In the genomic region with DNA sequence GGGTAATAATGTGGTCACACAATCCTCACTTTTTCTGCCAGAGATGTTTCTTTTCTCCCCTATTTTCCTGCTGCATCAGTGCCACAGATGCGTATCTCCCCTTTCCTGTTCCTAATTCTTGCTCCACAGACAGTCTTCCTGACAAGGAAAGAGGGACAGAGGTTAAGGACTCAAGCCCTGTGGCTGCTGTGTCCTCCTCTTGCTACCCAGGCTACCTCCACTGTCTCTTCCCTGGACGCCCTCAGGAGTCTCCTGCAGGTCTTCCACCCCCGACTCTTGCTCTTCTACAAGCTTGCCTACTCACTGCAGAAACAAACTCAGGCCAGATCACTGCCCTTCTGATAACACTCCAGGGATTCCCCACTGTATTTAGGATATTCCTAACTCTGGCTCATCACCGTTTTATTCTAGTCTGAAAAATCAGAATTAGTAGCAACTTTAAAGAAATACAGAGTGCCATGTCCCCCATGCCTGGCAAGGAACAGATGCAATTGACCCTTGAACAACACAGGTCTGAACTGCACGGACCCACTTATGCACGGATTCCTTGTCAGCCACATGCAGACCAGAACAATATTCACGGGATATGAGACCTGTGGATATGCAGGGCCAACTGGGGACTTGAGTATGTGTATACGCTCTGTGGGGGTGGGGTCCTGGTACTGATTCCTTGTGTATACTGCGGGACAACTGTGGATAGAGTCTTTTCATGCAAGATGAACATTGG, we compare ENCODE assay signal across 13 cellular contexts.
DNase-seq lines count a peak whose midpoint lies in the region; ATAC-seq and TF ChIP-seq lines count a peak whose summit lies in the region.
"Had no signal": no experiment of that assay in that cellular context is flagged by ENCODE, and none has a peak within 500 bp of the region (broad histone marks: within the 10 kb centered on the region; RNA-seq: fewer than 3 reads in every experiment).

No MANE protein-coding gene starts in this region.

- H3F3A ChIP-seq in GM23338 (replicated peaks; ENCODE audit: low read depth), result no peaks in the 10 kb centered on the region

- TF ChIP-seq POLR2A in prostate gland (IDR thresholded peaks at IDR 0.05), result no peak

- H3K9me3 Mint-ChIP-seq in GM23338, result no peaks in the 10 kb centered on the region
- no peaks in the 10 kb centered on the region for H3K9me3 Mint-ChIP-seq in immature natural killer cell
- no peaks in the 10 kb centered on the region for H3K9me3 Mint-ChIP-seq in osteocyte (ENCODE audit: unreplicated experiment)
- no peaks in the 10 kb centered on the region for H3K9me3 Mint-ChIP-seq in activated naive CD8-positive, alpha-beta T cell treated with anti-CD3 and anti-CD28 coated beads, Interleukin-2, amount 50 U/mL, for 24 hours

- CTCF ChIA-PET in RWPE1 (lab: Yijun Ruan, JAX), result interaction anchor here (0.6 kb wide), 1 partner anchor 11 kb away, joined by 4 read pairs; no protein-coding TSS in a partner anchor

- H3K4me1 ChIP-seq in GM23338 (ENCODE audit: insufficient read depth) (peaks cover 17% of the 10 kb centered on the region), prostate gland (replicated peaks) (no peaks in the 10 kb centered on the region)

- intact Hi-C loops in prostate gland (cut with DNase I), result no loop called here

- H3K4me3 Mint-ChIP-seq in GM23338, result no peak overlapping the region
- H3K4me3 Mint-ChIP-seq in immature natural killer cell, result no peak overlapping the region
- H3K4me3 Mint-ChIP-seq in osteocyte (ENCODE audit: unreplicated experiment), result no peak overlapping the region
- H3K4me3 Mint-ChIP-seq in activated naive CD8-positive, alpha-beta T cell treated with anti-CD3 and anti-CD28 coated beads, Interleukin-2, amount 50 U/mL, for 24 hours, result no peak overlapping the region

- peaks cover 26% of the 10 kb centered on the region for H3K36me3 Mint-ChIP-seq in GM23338 (ENCODE audit: low read depth)
- H3K36me3 Mint-ChIP-seq in immature natural killer cell, result peaks cover 22 to 47% (median 23%) of the 10 kb centered on the region in 3 donors
- peaks cover 59% of the 10 kb centered on the region for H3K36me3 Mint-ChIP-seq in osteocyte (ENCODE audit: unreplicated experiment)
- peaks cover 26% of the 10 kb centered on the region for H3K36me3 Mint-ChIP-seq in activated naive CD8-positive, alpha-beta T cell treated with anti-CD3 and anti-CD28 coated beads, Interleukin-2, amount 50 U/mL, for 24 hours (ENCODE audit: low read depth)

- no peak overlapping the region for H3K27ac ChIP-seq in GM23338 (ENCODE audit: low read depth)
- H3K27ac ChIP-seq in RWPE1, result peak overlapping the region; percentile 30; the same call in 1 of the 2 replicates
- H3K27ac ChIP-seq in prostate gland, result no peak overlapping the region

- H3K4me3 ChIP-seq in GM23338 (no peak overlapping the region), prostate gland (no peak overlapping the region)

- 94% methylated on average over 9 of the region's 9 CpGs for WGBS in prostate gland

- no peaks in the 10 kb centered on the region for H4K20me1 ChIP-seq in GM23338 (replicated peaks; ENCODE audit: insufficient read depth)

- DNase-seq in GM23338 (ENCODE audit: low spot score) (no peak), RWPE1 (ENCODE audit: low spot score) (no peak), immature natural killer cell (no peak), osteocyte (ENCODE audit: extremely low spot score, unreplicated experiment) (no peak), globus pallidus (ENCODE audit: low spot score) (no peak), prostate gland (ENCODE audit: low spot score) (no peak)
- no peak for DNase-seq in activated naive CD8-positive, alpha-beta T cell treated with anti-CD3 and anti-CD28 coated beads, Interleukin-2, amount 50 U/mL, for 24 hours
- DNase-seq: GOT3; NCI-H345; NCI-H526 treated with DMSO at 0.1 percent for 48 hours; NK-92 treated with Interleukin-12 subunit alpha and Interleukin-12 subunit beta, amount 100 ng/mL, for 24 hours; OCI-M1 had no signal

- peaks cover 20% of the 10 kb centered on the region for H3K4me1 Mint-ChIP-seq in GM23338
- peaks cover 32 to 54% of the 10 kb centered on the region in 2 donors for H3K4me1 Mint-ChIP-seq in immature natural killer cell
- H3K4me1 Mint-ChIP-seq in osteocyte (ENCODE audit: unreplicated experiment), result peaks cover 8% of the 10 kb centered on the region
- no peaks in the 10 kb centered on the region for H3K4me1 Mint-ChIP-seq in activated naive CD8-positive, alpha-beta T cell treated with anti-CD3 and anti-CD28 coated beads, Interleukin-2, amount 50 U/mL, for 24 hours
- H3K4me1 Mint-ChIP-seq: IgD-negative memory B cell had no signal

- H3K9me2 ChIP-seq in GM23338 (ENCODE audit: insufficient read depth), result no peaks in the 10 kb centered on the region

- POLR2A ChIA-PET in RWPE1 (lab: Yijun Ruan, JAX; ENCODE audit: low non-redundant PET), result no interaction called here

- H3K36me3 ChIP-seq in GM23338 (ENCODE audit: insufficient read depth), result 0 out of 2 replicates have a peak, but pooled peaks cover 4% of the 10 kb centered on the region
- H3K36me3 ChIP-seq in prostate gland, result no peaks in the 10 kb centered on the region

- no peak overlapping the region for H3K4me2 ChIP-seq in GM23338

- H2AFZ ChIP-seq in GM23338, result no peak overlapping the region

- TF ChIP-seq CTCF in GM23338 (conservative IDR thresholded peaks at IDR 0.05; ENCODE audit: low read depth in 2 of 2), result no peak
- no peak for TF ChIP-seq CTCF in RWPE1 (conservative IDR thresholded peaks at IDR 0.05; ENCODE audit: low read depth)
- no peak for TF ChIP-seq CTCF in osteocyte (IDR thresholded peaks at IDR 0.05)
- TF ChIP-seq CTCF in prostate gland (IDR thresholded peaks at IDR 0.05), result no peak

- H3K27ac Mint-ChIP-seq in GM23338 (peak overlapping the region; percentile 21), immature natural killer cell (peak overlapping the region in 4 of 6 donors; percentile 13 to 36 (median 15)), osteocyte (ENCODE audit: unreplicated experiment) (peak overlapping the region; percentile 8)
- no peak overlapping the region for H3K27ac Mint-ChIP-seq in activated naive CD8-positive, alpha-beta T cell treated with anti-CD3 and anti-CD28 coated beads, Interleukin-2, amount 50 U/mL, for 24 hours
- H3K27ac Mint-ChIP-seq: IgD-negative memory B cell had no signal

- no peak for ATAC-seq in GM23338
- no peak for ATAC-seq in activated naive CD8-positive, alpha-beta T cell treated with anti-CD3 and anti-CD28 coated beads, Interleukin-2, amount 50 U/mL, for 24 hours

- H3K27me3 Mint-ChIP-seq in GM23338 (ENCODE audit: insufficient read depth, low read depth, poor library complexity) (peaks cover 2% of the 10 kb centered on the region), immature natural killer cell (ENCODE audit: low read depth in 3 of 3) (peaks cover 0 to 3% (median 0%) of the 10 kb centered on the region in 3 donors), osteocyte (ENCODE audit: unreplicated experiment) (no peaks in the 10 kb centered on the region)
- H3K27me3 Mint-ChIP-seq in activated naive CD8-positive, alpha-beta T cell treated with anti-CD3 and anti-CD28 coated beads, Interleukin-2, amount 50 U/mL, for 24 hours, result no peaks in the 10 kb centered on the region
- H3K27me3 Mint-ChIP-seq: IgD-negative memory B cell had no signal

- no peaks in the 10 kb centered on the region for H3K79me2 ChIP-seq in GM23338 (replicated peaks; ENCODE audit: insufficient read depth)

- H3K27me3 ChIP-seq in GM23338 (ENCODE audit: insufficient read depth) (no peaks in the 10 kb centered on the region), prostate gland (replicated peaks; ENCODE audit: insufficient read depth) (no peaks in the 10 kb centered on the region)

- H3K9me3 ChIP-seq in prostate gland, result no peaks in the 10 kb centered on the region

TF ChIP-seq in GM23338, 12 proteins besides CTCF, POLR2A, EP300 and RAD21 (continues in another document):
- TF ChIP-seq, protein P1, sequence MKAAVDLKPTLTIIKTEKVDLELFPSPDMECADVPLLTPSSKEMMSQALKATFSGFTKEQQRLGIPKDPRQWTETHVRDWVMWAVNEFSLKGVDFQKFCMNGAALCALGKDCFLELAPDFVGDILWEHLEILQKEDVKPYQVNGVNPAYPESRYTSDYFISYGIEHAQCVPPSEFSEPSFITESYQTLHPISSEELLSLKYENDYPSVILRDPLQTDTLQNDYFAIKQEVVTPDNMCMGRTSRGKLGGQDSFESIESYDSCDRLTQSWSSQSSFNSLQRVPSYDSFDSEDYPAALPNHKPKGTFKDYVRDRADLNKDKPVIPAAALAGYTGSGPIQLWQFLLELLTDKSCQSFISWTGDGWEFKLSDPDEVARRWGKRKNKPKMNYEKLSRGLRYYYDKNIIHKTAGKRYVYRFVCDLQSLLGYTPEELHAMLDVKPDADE (IDR thresholded peaks at IDR 0.05), result no peak
- TF ChIP-seq, protein P2, sequence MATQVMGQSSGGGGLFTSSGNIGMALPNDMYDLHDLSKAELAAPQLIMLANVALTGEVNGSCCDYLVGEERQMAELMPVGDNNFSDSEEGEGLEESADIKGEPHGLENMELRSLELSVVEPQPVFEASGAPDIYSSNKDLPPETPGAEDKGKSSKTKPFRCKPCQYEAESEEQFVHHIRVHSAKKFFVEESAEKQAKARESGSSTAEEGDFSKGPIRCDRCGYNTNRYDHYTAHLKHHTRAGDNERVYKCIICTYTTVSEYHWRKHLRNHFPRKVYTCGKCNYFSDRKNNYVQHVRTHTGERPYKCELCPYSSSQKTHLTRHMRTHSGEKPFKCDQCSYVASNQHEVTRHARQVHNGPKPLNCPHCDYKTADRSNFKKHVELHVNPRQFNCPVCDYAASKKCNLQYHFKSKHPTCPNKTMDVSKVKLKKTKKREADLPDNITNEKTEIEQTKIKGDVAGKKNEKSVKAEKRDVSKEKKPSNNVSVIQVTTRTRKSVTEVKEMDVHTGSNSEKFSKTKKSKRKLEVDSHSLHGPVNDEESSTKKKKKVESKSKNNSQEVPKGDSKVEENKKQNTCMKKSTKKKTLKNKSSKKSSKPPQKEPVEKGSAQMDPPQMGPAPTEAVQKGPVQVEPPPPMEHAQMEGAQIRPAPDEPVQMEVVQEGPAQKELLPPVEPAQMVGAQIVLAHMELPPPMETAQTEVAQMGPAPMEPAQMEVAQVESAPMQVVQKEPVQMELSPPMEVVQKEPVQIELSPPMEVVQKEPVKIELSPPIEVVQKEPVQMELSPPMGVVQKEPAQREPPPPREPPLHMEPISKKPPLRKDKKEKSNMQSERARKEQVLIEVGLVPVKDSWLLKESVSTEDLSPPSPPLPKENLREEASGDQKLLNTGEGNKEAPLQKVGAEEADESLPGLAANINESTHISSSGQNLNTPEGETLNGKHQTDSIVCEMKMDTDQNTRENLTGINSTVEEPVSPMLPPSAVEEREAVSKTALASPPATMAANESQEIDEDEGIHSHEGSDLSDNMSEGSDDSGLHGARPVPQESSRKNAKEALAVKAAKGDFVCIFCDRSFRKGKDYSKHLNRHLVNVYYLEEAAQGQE (IDR thresholded peaks at IDR 0.05; ENCODE audit: unreplicated experiment), result no peak
